23 cellular contexts compared by ENCODE assay signal in the genomic region with DNA sequence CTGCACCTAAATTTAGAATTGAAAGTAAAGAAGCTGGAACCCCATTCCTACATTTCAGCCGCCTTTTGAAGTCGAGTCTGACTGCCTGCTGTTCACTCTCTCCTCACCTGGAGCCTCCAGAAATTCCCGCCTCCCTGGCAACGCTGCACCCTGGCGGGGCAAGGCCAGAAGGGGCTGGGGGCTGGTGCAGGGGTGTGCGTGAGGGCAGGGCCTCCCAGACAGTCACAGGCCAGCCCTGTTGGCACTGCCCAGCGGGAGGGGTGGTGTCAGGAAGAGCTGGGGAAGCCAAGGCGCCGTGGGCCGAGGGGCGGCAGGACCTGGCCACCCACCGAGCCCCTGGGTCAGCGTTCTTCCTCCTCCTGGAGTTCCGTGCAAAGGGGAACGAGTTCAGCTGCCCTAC.
A peak's percentile ranks its signal among the peaks of the same experiment; 100 is the strongest.
DNase-seq lines count a peak whose midpoint lies in the region; ATAC-seq, FAIRE-seq and TF ChIP-seq lines count a peak whose summit lies in the region.
"Had no signal": no experiment of that assay in that cellular context is flagged by ENCODE, and none has a peak within 500 bp of the region (broad histone marks: within the 10 kb centered on the region; RNA-seq: fewer than 3 reads in every experiment).

No MANE protein-coding gene starts in this region.

- H3K27ac ChIP-seq in H1 (ENCODE audit: low read depth, low read length) = no peak overlapping the region
- no peak overlapping the region for H3K27ac ChIP-seq in transverse colon
- H3K27ac ChIP-seq: breast epithelium had no signal

- in situ Hi-C loops in transverse colon (cut with MboI; ENCODE audit: low pct_ligation_motif_present in 1 of 4, low pct_unique_long_range_greater_than_20kb in 1 of 4, low sequenced_read_pairs in 3 of 4) = no loop called here

- no peak overlapping the region for H3K23ac ChIP-seq in H1 (ENCODE audit: insufficient read length)

- H3K56ac ChIP-seq in H1 (replicated peaks; ENCODE audit: insufficient read length, low read depth, low read length) = no peak overlapping the region

- peaks cover 2 to 3% of the 10 kb centered on the region in 2 experiments for H4K20me1 ChIP-seq in H1 (replicated peaks in 1 of 2; ENCODE audit: control insufficient read depth in 1 of 2, insufficient read depth in 2 of 2, low read length in 2 of 2)

- H3K9me3 ChIP-seq in H1 (ENCODE audit: insufficient read depth in 2 of 2, low read depth in 1 of 2, low read length in 1 of 2) (no peaks in the 10 kb centered on the region), transverse colon (no peaks in the 10 kb centered on the region)
- H3K9me3 ChIP-seq: breast epithelium had no signal

- H3K36me3 ChIP-seq in H1 (ENCODE audit: control insufficient read depth in 2 of 4, insufficient read depth in 4 of 4, low read length in 3 of 4) (no peaks in the 10 kb centered on the region), transverse colon (no peaks in the 10 kb centered on the region)
- H3K36me3 ChIP-seq: breast epithelium had no signal

- no peak for FAIRE-seq in H1 (lab: Jason Lieb, UNC)
- FAIRE-seq: D721Med, H54, urothelium cell line had no signal

- TF ChIP-seq RAD21 in H1 (IDR thresholded peaks at IDR 0.05 in 1 of 2, conservative IDR thresholded peaks at IDR 0.05 in 1 of 2; ENCODE audit: low read depth in 2 of 2, low read length in 2 of 2) = no peak

- no peak overlapping the region for H3K4ac ChIP-seq in H1 (replicated peaks; ENCODE audit: insufficient read length, low read depth, low read length)

- H3K79me2 ChIP-seq in H1 (ENCODE audit: control insufficient read depth in 1 of 2, insufficient read depth in 2 of 2, low read length in 2 of 2) = no peaks in the 10 kb centered on the region

- WGBS in H1 (ENCODE audit: extremely low coverage in 1 of 2, insufficient coverage in 1 of 2, insufficient read length in 1 of 2, insufficient replicate concordance in 2 of 2, low coverage in 1 of 2, low lambda C conversion rate in 2 of 2, missing lambda C conversion rate in 1 of 2), 2 experiments = 73% methylated on average over 4 of the region's 15 CpGs; no CpG with 5 or more reads in 1 of the 2 experiments
- 90% methylated on average over 14 of the region's 15 CpGs; no CpG with 5 or more reads in 1 of the 2 donors for WGBS in transverse colon (ENCODE audit: low coverage in 1 of 2), 2 donors

- H2BK15ac ChIP-seq in H1 (ENCODE audit: low read length) = no peak overlapping the region

- peak; percentile 28 for DNase-seq in Right ventricle myocardium superior
- DNase-seq in left cardiac atrium = no peak
- DNase-seq in H1 (ENCODE audit: low read depth in 1 of 2, low spot score in 2 of 2) = peak in 1 of 2 experiments; percentile 45
- peak; percentile 75 for DNase-seq in mesenteric fat pad (ENCODE audit: low spot score)
- DNase-seq in transverse colon = peak; percentile 5
- DNase-seq: C1 segment of cervical spinal cord, cortex of kidney, IMR-90, NCI-H1092 treated with DMSO at 0.1 percent for 48 hours, NCI-H2029 treated with DMSO at 0.1 percent for 48 hours, NCI-H345, NCI-H82, PC-3, SIG-M5 had no signal

- H3K27me3 ChIP-seq in H1 (replicated peaks in 1 of 4; ENCODE audit: control insufficient read depth in 3 of 4, extremely low read depth in 1 of 4, insufficient read depth in 3 of 4, low read length in 3 of 4) (peaks cover 5 to 64% (median 39%) of the 10 kb centered on the region in 4 experiments; a peak in 6 of 7 replicates), transverse colon (no peaks in the 10 kb centered on the region)
- H3K27me3 ChIP-seq: breast epithelium had no signal

- H2BK20ac ChIP-seq in H1 (ENCODE audit: low read length) = no peak overlapping the region

- no peak overlapping the region for H3K4me2 ChIP-seq in H1 (ENCODE audit: insufficient read depth in 1 of 2, low read depth in 2 of 2, low read length in 2 of 2)

- H4K8ac ChIP-seq in H1 (ENCODE audit: extremely low read depth, insufficient read depth, low read length) = no peak overlapping the region

- H3K18ac ChIP-seq in H1 (ENCODE audit: extremely low read depth, low read length) = no peak overlapping the region

- POLR2A ChIA-PET in H1 (lab: Charles Lee; ENCODE audit: partially characterized antibody) = no interaction called here

- CTCF ChIA-PET in H1 (lab: Charles Lee; ENCODE audit: partially characterized antibody) = interaction anchor here (0.6 kb wide), 1 partner anchor 257 kb away, joined by 3 read pairs; no protein-coding TSS in a partner anchor

- no peaks in the 10 kb centered on the region for H3K23me2 ChIP-seq in H1 (ENCODE audit: low read depth, low read length)

- no peak overlapping the region for H3K14ac ChIP-seq in H1 (ENCODE audit: insufficient read length)

- H2BK5ac ChIP-seq in H1 (ENCODE audit: low read depth, low read length) = no peak overlapping the region

- TF ChIP-seq CTCF in H1 (IDR thresholded peaks at IDR 0.05; ENCODE audit: control extremely low read depth in 1 of 3, insufficient read depth in 1 of 3, low read depth in 1 of 3, low read length in 3 of 3) = no peak
- no peak for TF ChIP-seq CTCF in transverse colon (IDR thresholded peaks at IDR 0.05)

- no peaks in the 10 kb centered on the region for H3K79me1 ChIP-seq in H1 (ENCODE audit: low read depth, low read length)

- H2AK5ac ChIP-seq in H1 (ENCODE audit: low read depth, low read length) = no peak overlapping the region

- TF ChIP-seq EP300 in H1 (IDR thresholded peaks at IDR 0.05; ENCODE audit: borderline replicate concordance in 1 of 2, low read depth in 2 of 2, low read length in 2 of 2) (no peak), transverse colon (IDR thresholded peaks at IDR 0.05; ENCODE audit: low read depth) (no peak)

- intact Hi-C loops in Right ventricle myocardium superior (cut with DNase I) = no loop called here
- intact Hi-C loops in left cardiac atrium (cut with DNase I) = no loop called here
- intact Hi-C loops in transverse colon (cut with DNase I; ENCODE audit: low total_unique reads) = no loop called here

- no peak overlapping the region for H2AFZ ChIP-seq in H1 (ENCODE audit: low read length)

- no peak for ATAC-seq in Right ventricle myocardium superior (ENCODE audit: poor library complexity)
- no peak for ATAC-seq in left cardiac atrium
- ATAC-seq in GM19351 (IDR thresholded peaks at IDR 0.05; ENCODE audit: unreplicated experiment) = no peak
- no peak for ATAC-seq in GM21528 (IDR thresholded peaks at IDR 0.05; ENCODE audit: low FRiP score, unreplicated experiment)
- ATAC-seq in GM18868 (IDR thresholded peaks at IDR 0.05; ENCODE audit: unreplicated experiment) = no peak
- ATAC-seq: activated CD4-positive, alpha-beta T cell treated with anti-CD3 and anti-CD28 coated beads for 36 hours; PC-3; T-cell had no signal

- H4K91ac ChIP-seq in H1 (replicated peaks; ENCODE audit: insufficient read length, low read length) = no peak overlapping the region

- H3K4me1 ChIP-seq in H1 (replicated peaks in 1 of 4; ENCODE audit: control insufficient read depth in 3 of 4, insufficient read depth in 4 of 4, low read length in 3 of 4) = peaks cover 0 to 5% (median 0%) of the 10 kb centered on the region in 4 experiments; a peak in 4 of 7 replicates
- peaks cover 5 to 21% (median 17%) of the 10 kb centered on the region in 4 donors for H3K4me1 ChIP-seq in transverse colon
- H3K4me1 ChIP-seq: breast epithelium had no signal

- H4K5ac ChIP-seq in H1 (ENCODE audit: insufficient read length, low read depth, low read length) = no peak overlapping the region

- no peak overlapping the region for H3K9ac ChIP-seq in H1 (replicated peaks in 1 of 4; ENCODE audit: extremely low read depth in 1 of 4, low read depth in 3 of 4, low read length in 3 of 4)

- no peak for TF ChIP-seq POLR2A in H1 (IDR thresholded peaks at IDR 0.05; ENCODE audit: control extremely low read depth in 1 of 2, low read depth in 2 of 2, low read length in 2 of 2)
- no peak for TF ChIP-seq POLR2A in transverse colon (IDR thresholded peaks at IDR 0.05)

- H3K4me3 ChIP-seq in H1 (ENCODE audit: extremely low read depth in 1 of 4, insufficient read depth in 2 of 4, low read depth in 3 of 4, low read length in 4 of 4) (no peak overlapping the region), transverse colon (no peak overlapping the region)
- H3K4me3 ChIP-seq: breast epithelium had no signal

- H2BK120ac ChIP-seq in H1 (replicated peaks; ENCODE audit: low read depth, low read length) = no peak overlapping the region

- H2BK12ac ChIP-seq in H1 (ENCODE audit: low read depth, low read length) = 0 out of 2 replicates have a peak overlapping the region, but pooled peaks have one; percentile 17

TF ChIP-seq in H1, 55 proteins besides CTCF, POLR2A, EP300 and RAD21 (continues in another document):
- peak; percentile 21; the same call in 1 of the 2 replicates for TF ChIP-seq E2F6 (IDR thresholded peaks at IDR 0.05)
